In genomic region chr2:74379851-74380789, GRCh38 we compare ENCODE assay signal across 8 cellular contexts. TPM values are rescaled to one million over a fixed set of nuclear protein-coding genes. Genes with fewer than 3 reads are reported as not detected.
A peak's percentile ranks its signal among the peaks of the same experiment; 100 is the strongest.
DNase-seq lines count a peak whose midpoint lies in the region; ATAC-seq lines count a peak whose summit lies in the region.

Gene DCTN1 (minus strand): TSS chr2:74380311. CDS start chr2:74380037, 274 bp downstream.

- intact Hi-C loops in sciatic nerve (cut with DNase I) = no loop called here

- H3K4me3 ChIP-seq in SJSA1 = no peak within 1 kb of the TSS

- H3K27me3 ChIP-seq in SJSA1 (replicated peaks) = no peaks in the 10 kb centered on the region

- peaks cover 7% of the 10 kb centered on the region for H3K4me1 ChIP-seq in SJSA1 (replicated peaks)

- H3K27ac ChIP-seq in SJSA1 = no peak within 1 kb of the TSS

- ATAC-seq in GM18909 (IDR thresholded peaks at IDR 0.05; ENCODE audit: poor library complexity, unreplicated experiment) (peak; percentile 65), sciatic nerve (peak; percentile 85), GM19397 (IDR thresholded peaks at IDR 0.05; ENCODE audit: unreplicated experiment) (no peak), HG02759 (IDR thresholded peaks at IDR 0.05; ENCODE audit: unreplicated experiment) (no peak)

- H3K9me3 ChIP-seq in SJSA1 (replicated peaks) = no peaks in the 10 kb centered on the region

- peak; percentile 84 for DNase-seq in AG08396 (ENCODE audit: low spot score)
- DNase-seq in SJSA1 (ENCODE audit: low read depth in 1 of 2, low spot score in 2 of 2) = no peak
- peak; percentile 10 to 56 for DNase-seq in cerebellar nuclear complex (lab: John Stamatoyannopoulos, UW)
- peak; percentile 82 for DNase-seq in inferior parietal cortex (ENCODE audit: extremely low spot score)
- no peak for DNase-seq in sciatic nerve (ENCODE audit: low spot score)

- peaks cover 52% of the 10 kb centered on the region for H3K36me3 ChIP-seq in SJSA1

RNA-seq across cellular contexts. Expression of gene DCTN1, which starts in this region (rescaled TPM):
- total RNA-seq in SJSA1 (2014; rRNA removed; shearing (Covaris generic)) = 95.2 and 136 TPM in 2 replicates
- total RNA-seq in sciatic nerve = 146 TPM

Comparison
In these comparisons a context has a peak if more than half of its experiments do, and no peak if none do; other contexts are left out.
1. DNase-seq: peak in AG08396 (single experiment), cerebellar nuclear complex (2 of 2) and inferior parietal cortex (single experiment); none in SJSA1 (0 of 2) and sciatic nerve (single experiment).
2. ATAC-seq: peak in GM18909 (single experiment) and sciatic nerve (single experiment); none in GM19397 (single experiment) and HG02759 (single experiment).